Comparison of ENCODE assay signal across 13 cellular contexts in the genomic region with DNA sequence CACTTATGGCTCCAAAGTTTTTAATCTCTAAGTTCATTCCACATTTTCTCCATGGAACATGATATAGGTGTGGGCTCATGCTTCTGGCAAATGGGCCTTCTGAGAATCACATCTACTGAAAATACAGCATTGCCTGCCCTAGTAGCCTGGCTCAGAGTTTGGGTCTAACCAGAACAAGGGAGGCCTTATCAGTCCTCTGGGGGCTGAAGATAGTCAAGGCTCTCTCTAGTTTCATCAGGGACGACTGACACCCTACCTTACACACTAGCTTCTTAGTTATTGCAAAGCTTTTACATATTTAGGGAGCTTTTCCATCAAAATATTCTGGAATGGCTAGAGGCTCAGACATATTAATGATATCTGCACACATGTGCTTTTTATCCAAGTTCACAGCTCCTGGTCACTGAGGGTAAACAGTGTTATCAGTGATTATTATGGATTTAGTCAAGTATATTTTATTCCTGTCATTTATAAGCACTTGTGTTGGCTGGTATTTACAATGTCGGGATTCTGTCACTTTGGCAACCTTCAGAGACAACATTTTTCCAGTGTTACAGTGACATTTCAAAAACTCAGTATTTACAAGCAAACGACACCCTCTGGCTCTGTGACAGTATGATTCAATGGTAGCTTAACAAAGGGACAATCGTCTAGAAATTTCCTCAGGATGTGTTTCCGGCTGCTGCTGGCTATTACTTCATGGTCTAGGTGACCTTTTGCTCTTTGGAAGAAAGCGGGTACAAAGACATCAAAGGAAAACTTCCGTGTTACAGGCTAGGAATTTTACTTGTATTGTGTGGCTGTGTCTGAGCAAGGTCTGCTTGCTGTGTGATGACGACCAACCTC.
DNase-seq lines count a peak whose midpoint lies in the region; ATAC-seq, FAIRE-seq and TF ChIP-seq lines count a peak whose summit lies in the region.
"Had no signal": no experiment of that assay in that cellular context is flagged by ENCODE, and none has a peak within 500 bp of the region (broad histone marks: within the 10 kb centered on the region; RNA-seq: fewer than 3 reads in every experiment).

No MANE protein-coding gene starts in this region.

- H3K4me1 ChIP-seq in naive thymus-derived CD4-positive, alpha-beta T cell (ENCODE audit: control insufficient read depth in 2 of 2, insufficient read depth in 2 of 2, low read length in 2 of 2): no peaks in the 10 kb centered on the region
- H3K4me1 ChIP-seq: A549 had no signal

- no peak overlapping the region for H3K4me3 Mint-ChIP-seq in activated CD4-positive, alpha-beta T cell treated with anti-CD3 and anti-CD28 coated beads for 36 hours
- no peak overlapping the region for H3K4me3 Mint-ChIP-seq in natural killer cell treated with Interleukin-12 subunit alpha and Interleukin-12 subunit beta and Interleukin-15 and Interleukin-18, amount 100 ng/mL, for 72 hours
- H3K4me3 Mint-ChIP-seq in naive thymus-derived CD4-positive, alpha-beta T cell: no peak overlapping the region
- H3K4me3 Mint-ChIP-seq: activated B cell treated with CpG ODN at 0.5 μM for 24 hours; effector memory CD8-positive, alpha-beta T cell had no signal

- FAIRE-seq in islet of Langerhans (lab: Jason Lieb, UNC): peak; percentile 13
- FAIRE-seq: A549 had no signal

- CTCF ChIA-PET in activated CD4-positive, alpha-beta T cell treated with anti-CD3 and anti-CD28 coated beads for 36 hours (lab: Charles Lee): interaction anchor here (0.5 to 1.1 kb wide), 3 partner anchors 29 to 1080 kb away, joined by 3 read pairs; no protein-coding TSS in a partner anchor
- CTCF ChIA-PET in naive thymus-derived CD4-positive, alpha-beta T cell (lab: Charles Lee): no interaction called here

- intact Hi-C loops in activated CD4-positive, alpha-beta T cell treated with anti-CD3 and anti-CD28 coated beads for 36 hours (cut with DNase I, micrococcal nuclease): no loop called here
- intact Hi-C loops in naive thymus-derived CD4-positive, alpha-beta T cell (cut with micrococcal nuclease): no loop called here

- POLR2A ChIA-PET in activated CD4-positive, alpha-beta T cell treated with anti-CD3 and anti-CD28 coated beads for 36 hours (lab: Charles Lee): interaction anchor here (0.6 kb wide), 1 partner anchor 369 kb away, joined by 3 read pairs; no protein-coding TSS in a partner anchor
- POLR2A ChIA-PET in naive thymus-derived CD4-positive, alpha-beta T cell (lab: Charles Lee): no interaction called here

- DNase-seq in AG10803 (ENCODE audit: low read depth) (peak; percentile 36), dermis blood vessel endothelial cell (peak; percentile 90), pulmonary artery endothelial cell (ENCODE audit: low read depth, low spot score) (peak; percentile 77)
- DNase-seq in activated T-cell treated with anti-CD3 and anti-CD28 coated beads, Interleukin-2, amount 50 U/mL, for 1 hour: no peak
- DNase-seq in activated CD4-positive, alpha-beta T cell treated with anti-CD3 and anti-CD28 coated beads for 36 hours: no peak
- DNase-seq in natural killer cell treated with Interleukin-12 subunit alpha and Interleukin-12 subunit beta and Interleukin-15 and Interleukin-18, amount 100 ng/mL, for 72 hours (ENCODE audit: low spot score): no peak
- DNase-seq in naive thymus-derived CD4-positive, alpha-beta T cell: no peak
- DNase-seq: activated B cell treated with CpG ODN at 0.5 μM for 24 hours; effector memory CD8-positive, alpha-beta T cell; midbrain; MV-4-11 had no signal

- H3K9me3 Mint-ChIP-seq in activated CD4-positive, alpha-beta T cell treated with anti-CD3 and anti-CD28 coated beads for 36 hours (ENCODE audit: low read depth): no peaks in the 10 kb centered on the region
- H3K9me3 Mint-ChIP-seq in natural killer cell treated with Interleukin-12 subunit alpha and Interleukin-12 subunit beta and Interleukin-15 and Interleukin-18, amount 100 ng/mL, for 72 hours: no peaks in the 10 kb centered on the region
- peaks cover 0 to 1% (median 0%) of the 10 kb centered on the region in 11 donors for H3K9me3 Mint-ChIP-seq in naive thymus-derived CD4-positive, alpha-beta T cell

- no peak for ATAC-seq in activated CD4-positive, alpha-beta T cell treated with anti-CD3 and anti-CD28 coated beads for 36 hours
- no peak for ATAC-seq in natural killer cell treated with Interleukin-12 subunit alpha and Interleukin-12 subunit beta and Interleukin-15 and Interleukin-18, amount 100 ng/mL, for 72 hours
- ATAC-seq in naive thymus-derived CD4-positive, alpha-beta T cell: no peak
- ATAC-seq: A549; effector memory CD8-positive, alpha-beta T cell had no signal

- H3K27me3 Mint-ChIP-seq in activated CD4-positive, alpha-beta T cell treated with anti-CD3 and anti-CD28 coated beads for 36 hours: no peaks in the 10 kb centered on the region
- no peaks in the 10 kb centered on the region for H3K27me3 Mint-ChIP-seq in natural killer cell treated with Interleukin-12 subunit alpha and Interleukin-12 subunit beta and Interleukin-15 and Interleukin-18, amount 100 ng/mL, for 72 hours
- H3K27me3 Mint-ChIP-seq in naive thymus-derived CD4-positive, alpha-beta T cell: peaks cover 0 to 4% (median 0%) of the 10 kb centered on the region in 5 donors
- H3K27me3 Mint-ChIP-seq: activated B cell treated with CpG ODN at 0.5 μM for 24 hours; effector memory CD8-positive, alpha-beta T cell had no signal

- H3K36me3 ChIP-seq in naive thymus-derived CD4-positive, alpha-beta T cell (ENCODE audit: control insufficient read depth in 2 of 3, insufficient read depth in 3 of 3, low read length in 3 of 3): no peaks in the 10 kb centered on the region

- no peak overlapping the region for H3K27ac ChIP-seq in naive thymus-derived CD4-positive, alpha-beta T cell (ENCODE audit: low read depth, low read length)
- H3K27ac ChIP-seq: A549 had no signal

- no peak overlapping the region for H3K4me3 ChIP-seq in AG10803 (ENCODE audit: low read length)
- no peak overlapping the region for H3K4me3 ChIP-seq in naive thymus-derived CD4-positive, alpha-beta T cell (ENCODE audit: low read length)
- H3K4me3 ChIP-seq: A549 had no signal

- TF ChIP-seq CTCF in AG10803 (conservative IDR thresholded peaks at IDR 0.05; ENCODE audit: low read length): no peak

- no peaks in the 10 kb centered on the region for H3K4me1 Mint-ChIP-seq in activated CD4-positive, alpha-beta T cell treated with anti-CD3 and anti-CD28 coated beads for 36 hours
- peaks cover 6 to 8% of the 10 kb centered on the region in 2 donors for H3K4me1 Mint-ChIP-seq in natural killer cell treated with Interleukin-12 subunit alpha and Interleukin-12 subunit beta and Interleukin-15 and Interleukin-18, amount 100 ng/mL, for 72 hours (ENCODE audit: low read depth in 2 of 2)
- H3K4me1 Mint-ChIP-seq in naive thymus-derived CD4-positive, alpha-beta T cell: peaks cover 0 to 2% (median 0%) of the 10 kb centered on the region in 7 donors

- no peak overlapping the region for H3K27ac Mint-ChIP-seq in activated CD4-positive, alpha-beta T cell treated with anti-CD3 and anti-CD28 coated beads for 36 hours
- H3K27ac Mint-ChIP-seq in natural killer cell treated with Interleukin-12 subunit alpha and Interleukin-12 subunit beta and Interleukin-15 and Interleukin-18, amount 100 ng/mL, for 72 hours: no peak overlapping the region
- H3K27ac Mint-ChIP-seq in naive thymus-derived CD4-positive, alpha-beta T cell: no peak overlapping the region
- H3K27ac Mint-ChIP-seq: effector memory CD8-positive, alpha-beta T cell had no signal

- H3K36me3 Mint-ChIP-seq in activated CD4-positive, alpha-beta T cell treated with anti-CD3 and anti-CD28 coated beads for 36 hours (ENCODE audit: low read depth): no peaks in the 10 kb centered on the region
- H3K36me3 Mint-ChIP-seq in natural killer cell treated with Interleukin-12 subunit alpha and Interleukin-12 subunit beta and Interleukin-15 and Interleukin-18, amount 100 ng/mL, for 72 hours: no peaks in the 10 kb centered on the region
- no peaks in the 10 kb centered on the region for H3K36me3 Mint-ChIP-seq in naive thymus-derived CD4-positive, alpha-beta T cell

- H3K27me3 ChIP-seq in naive thymus-derived CD4-positive, alpha-beta T cell (ENCODE audit: control insufficient read depth in 2 of 2, insufficient read depth in 2 of 2, low read length in 2 of 2): no peaks in the 10 kb centered on the region

- no peaks in the 10 kb centered on the region for H3K9me3 ChIP-seq in naive thymus-derived CD4-positive, alpha-beta T cell (ENCODE audit: control insufficient read depth in 2 of 3, low read length in 3 of 3)
- H3K9me3 ChIP-seq: A549 had no signal

Comparison
In these comparisons a context has a peak if more than half of its experiments do, and no peak if none do; other contexts are left out.
1. DNase-seq: peak in AG10803 (single experiment), dermis blood vessel endothelial cell (single experiment) and pulmonary artery endothelial cell (single experiment); none in activated T-cell treated with anti-CD3 and anti-CD28 coated beads, Interleukin-2, amount 50 U/mL, for 1 hour (single experiment), activated CD4-positive, alpha-beta T cell treated with anti-CD3 and anti-CD28 coated beads for 36 hours (single experiment), natural killer cell treated with Interleukin-12 subunit alpha and Interleukin-12 subunit beta and Interleukin-15 and Interleukin-18, amount 100 ng/mL, for 72 hours (single experiment) and naive thymus-derived CD4-positive, alpha-beta T cell (0 of 9).